26 cellular contexts compared by ENCODE assay signal in genomic region chr1:205016584-205016983, GRCh38.
"Had no signal": no experiment of that assay in that cellular context is flagged by ENCODE, and none has a peak within 500 bp of the region (broad histone marks: within the 10 kb centered on the region; RNA-seq: fewer than 3 reads in every experiment).

No MANE protein-coding gene starts in this region.

- ATAC-seq: activated CD4-positive, CD25-positive, alpha-beta regulatory T cell treated with anti-CD3 and anti-CD28 coated beads, Interleukin-2, amount 50 U/mL, for 24 hours; activated CD8-positive, alpha-beta T cell treated with anti-CD3 and anti-CD28 coated beads for 36 hours; activated T-cell treated with anti-CD3 and anti-CD28 coated beads, Interleukin-2, amount 50 U/mL, for 4 hours; activated T-helper 17 cell treated with anti-CD3 and anti-CD28 coated beads, Interleukin-2, amount 50 U/mL, for 72 hours; body of pancreas; T-cell had no signal

- H3K27ac ChIP-seq: body of pancreas, epithelial cell of prostate, WERI-Rb-1 had no signal

- H3K27me3 ChIP-seq: body of pancreas had no signal

- DNase-seq: activated B cell treated with CpG ODN at 0.5 μM for 24 hours; activated CD4-positive, alpha-beta T cell treated with anti-CD3 and anti-CD28 coated beads for 48 hours; activated CD4-positive, alpha-beta T cell treated with anti-CD3 and anti-CD28 coated beads, Interleukin-2, amount 50 U/mL, for 1 hour; activated CD4-positive, alpha-beta T cell treated with anti-CD3 and anti-CD28 coated beads, Interleukin-2, amount 50 U/mL, for 48 hours; activated CD8-positive, alpha-beta memory T cell treated with anti-CD3 and anti-CD28 coated beads for 24 hours; activated CD8-positive, alpha-beta T cell treated with anti-CD3 and anti-CD28 coated beads for 36 hours; activated effector memory CD4-positive, alpha-beta T cell treated with Interleukin-2 at 50 U/mL for 16 hours; activated gamma-delta T cell treated with Interleukin-2 at 50 U/mL for 16 hours; activated naive CD4-positive, alpha-beta T cell treated with anti-CD3 and anti-CD28 coated beads, Interleukin-2, amount 50 U/mL, for 16 hours; activated naive CD4-positive, alpha-beta T cell treated with Interleukin-2 at 50 U/mL for 16 hours; activated T-cell treated with anti-CD3 and anti-CD28 coated beads, Interleukin-2, amount 50 U/mL, for 4 hours; amniotic stem cell; aorta; body of pancreas; central memory CD4-positive, alpha-beta T cell; cortex of kidney; dermis blood vessel endothelial cell; effector CD8-positive, alpha-beta T cell; foreskin fibroblast; SW 1271; T-cell; T-helper 9 cell; WERI-Rb-1 had no signal
